ENCODE assay signal across 8 cellular contexts in the genomic region with DNA sequence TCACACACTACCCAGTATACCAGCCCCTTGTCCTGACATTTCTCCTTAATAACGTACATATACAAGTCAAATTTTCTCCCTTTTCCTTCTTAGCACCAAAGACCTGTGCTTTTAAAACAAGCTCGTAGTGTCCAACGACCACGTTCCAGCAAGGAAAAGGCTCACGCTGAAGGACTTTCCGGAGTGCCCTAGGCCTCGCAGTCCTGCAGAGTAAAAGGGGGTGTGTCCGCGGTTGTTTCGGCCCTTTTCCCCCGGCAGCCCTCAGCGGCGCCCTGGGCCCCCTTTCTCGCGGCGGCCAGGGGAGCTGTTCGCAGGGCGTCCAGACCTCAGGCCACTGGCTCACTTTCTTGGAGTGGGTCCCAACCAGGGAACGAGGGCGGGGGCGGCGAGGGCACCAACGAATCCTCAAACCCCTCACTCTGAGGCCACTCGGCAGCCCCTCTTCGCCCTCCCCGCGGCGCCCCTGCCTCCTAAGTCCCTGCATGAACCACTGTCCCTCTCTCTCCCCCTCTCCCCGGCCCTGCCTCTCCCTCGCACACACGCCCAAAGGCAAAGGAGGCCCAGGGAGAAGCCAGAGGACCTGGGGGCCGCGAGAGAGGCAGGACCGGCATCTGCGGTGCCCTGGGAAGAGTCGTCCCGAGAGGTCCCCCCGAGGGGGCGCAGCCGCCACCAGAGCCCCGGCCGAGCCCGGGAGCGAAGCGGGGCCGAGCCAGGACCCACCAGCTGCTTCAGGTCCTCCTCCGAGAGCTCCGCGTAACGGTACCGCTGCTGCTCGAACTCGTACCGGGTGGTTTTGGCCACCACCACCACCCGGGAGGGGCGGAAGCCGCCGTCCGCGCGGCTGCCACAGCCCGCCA. TPM values are rescaled to one million over a fixed set of nuclear protein-coding genes. Genes with fewer than 3 reads are reported as not detected.
DNase-seq lines count a peak whose midpoint lies in the region; ATAC-seq and FAIRE-seq lines count a peak whose summit lies in the region.

No MANE protein-coding gene starts in this region.

- peak; percentile 58 for FAIRE-seq in GM19239 (lab: Jason Lieb, UNC)

- H3K27ac Mint-ChIP-seq in activated T-cell treated with anti-CD3 and anti-CD28 coated beads, Interleukin-2, amount 50 U/mL, for 72 hours, result peak overlapping the region; percentile 45
- H3K27ac Mint-ChIP-seq in stimulated activated naive CD8-positive, alpha-beta T cell treated with anti-CD3 and anti-CD28 coated beads, Interleukin-15, amount 100 ng/mL, for 72 hours, result peak overlapping the region; percentile 85 to 92

- H3K36me3 ChIP-seq in muscle layer of duodenum (ENCODE audit: control insufficient read depth in 1 of 2, insufficient read depth in 2 of 2, low read length in 2 of 2), result peaks cover 0 to 4% of the 10 kb centered on the region in 2 donors

- no peaks in the 10 kb centered on the region for H3K36me3 Mint-ChIP-seq in activated T-cell treated with anti-CD3 and anti-CD28 coated beads, Interleukin-2, amount 50 U/mL, for 72 hours (ENCODE audit: insufficient read depth in 2 of 2)

- H3K9me3 Mint-ChIP-seq in activated T-cell treated with anti-CD3 and anti-CD28 coated beads, Interleukin-2, amount 50 U/mL, for 72 hours, result no peaks in the 10 kb centered on the region
- H3K9me3 Mint-ChIP-seq in stimulated activated naive CD8-positive, alpha-beta T cell treated with anti-CD3 and anti-CD28 coated beads, Interleukin-15, amount 100 ng/mL, for 72 hours, result no peaks in the 10 kb centered on the region

- H3K4me1 ChIP-seq in muscle layer of duodenum (ENCODE audit: control insufficient read depth in 1 of 2, insufficient read depth in 2 of 2, low read length in 2 of 2), result peaks cover 27 to 48% of the 10 kb centered on the region in 2 donors

- H3K4me3 Mint-ChIP-seq in activated T-cell treated with anti-CD3 and anti-CD28 coated beads, Interleukin-2, amount 50 U/mL, for 72 hours, result peak overlapping the region; percentile 82 to 85
- H3K4me3 Mint-ChIP-seq in stimulated activated naive CD8-positive, alpha-beta T cell treated with anti-CD3 and anti-CD28 coated beads, Interleukin-15, amount 100 ng/mL, for 72 hours, result peak overlapping the region; percentile 91 to 92

- peaks cover 50% of the 10 kb centered on the region for H3K4me1 Mint-ChIP-seq in activated T-cell treated with anti-CD3 and anti-CD28 coated beads, Interleukin-2, amount 50 U/mL, for 72 hours (ENCODE audit: low read depth)
- H3K4me1 Mint-ChIP-seq in stimulated activated naive CD8-positive, alpha-beta T cell treated with anti-CD3 and anti-CD28 coated beads, Interleukin-15, amount 100 ng/mL, for 72 hours, result peaks cover 54% of the 10 kb centered on the region

- peak overlapping the region; percentile 73 to 90 for H3K4me3 ChIP-seq in muscle layer of duodenum (ENCODE audit: low read depth in 1 of 2, low read length in 2 of 2)

- no peaks in the 10 kb centered on the region for H3K9me3 ChIP-seq in muscle layer of duodenum (ENCODE audit: control insufficient read depth in 1 of 2, low read length in 2 of 2)

- DNase-seq in C1 segment of cervical spinal cord (lab: John Stamatoyannopoulos, UW) (peak in 13 of 14 donors; percentile 27 to 85 (median 75)), GM19239 (ENCODE audit: insufficient read length, low spot score) (peak; percentile 29), NOMO-1 treated with DMSO at 0.1 percent for 48 hours (lab: John Stamatoyannopoulos, UW; ENCODE audit: unreplicated experiment) (peak; percentile 64), fibroblast of gingiva (ENCODE audit: low read depth) (peak; percentile 44)
- DNase-seq in activated T-cell treated with anti-CD3 and anti-CD28 coated beads, Interleukin-2, amount 50 U/mL, for 72 hours, result peak; percentile 45 to 52
- peak; percentile 53 to 62 for DNase-seq in stimulated activated naive CD8-positive, alpha-beta T cell treated with anti-CD3 and anti-CD28 coated beads, Interleukin-15, amount 100 ng/mL, for 72 hours

- H3K27me3 ChIP-seq in muscle layer of duodenum (ENCODE audit: low read depth, low read length), result no peaks in the 10 kb centered on the region

- H3K27me3 Mint-ChIP-seq in activated T-cell treated with anti-CD3 and anti-CD28 coated beads, Interleukin-2, amount 50 U/mL, for 72 hours (ENCODE audit: low read depth), result no peaks in the 10 kb centered on the region
- H3K27me3 Mint-ChIP-seq in stimulated activated naive CD8-positive, alpha-beta T cell treated with anti-CD3 and anti-CD28 coated beads, Interleukin-15, amount 100 ng/mL, for 72 hours, result no peaks in the 10 kb centered on the region

- ATAC-seq in HG03378 (IDR thresholded peaks at IDR 0.05; ENCODE audit: unreplicated experiment), result peak; percentile 23
- no peak for ATAC-seq in activated T-cell treated with anti-CD3 and anti-CD28 coated beads, Interleukin-2, amount 50 U/mL, for 72 hours (replicated peaks in 1 of 2)
- ATAC-seq in stimulated activated naive CD8-positive, alpha-beta T cell treated with anti-CD3 and anti-CD28 coated beads, Interleukin-15, amount 100 ng/mL, for 72 hours, result peak; percentile 30

- H3K27ac ChIP-seq in muscle layer of duodenum (ENCODE audit: low read length), result peak overlapping the region; percentile 32

RNA-seq across cellular contexts. Expression of a gene that starts 0.7 kb away (rescaled TPM):
- total RNA-seq in activated T-cell treated with anti-CD3 and anti-CD28 coated beads, Interleukin-2, amount 50 U/mL, for 72 hours, result 10 to 100 TPM; 13.6 to 20.9 TPM

Comparison
In these comparisons a context has a peak if more than half of its experiments do, and no peak if none do; other contexts are left out.
1. ATAC-seq: peak in HG03378 (single experiment) and stimulated activated naive CD8-positive, alpha-beta T cell treated with anti-CD3 and anti-CD28 coated beads, Interleukin-15, amount 100 ng/mL, for 72 hours (single experiment); none in activated T-cell treated with anti-CD3 and anti-CD28 coated beads, Interleukin-2, amount 50 U/mL, for 72 hours (0 of 2).
2. Peak in every context shown above with its lines, with median percentiles within 50 percentile points of each other: DNase-seq.